In genomic region chr17:67477687-67478086, GRCh38 we compare ENCODE assay signal across 9 cellular contexts.
DNase-seq lines count a peak whose midpoint lies in the region; ATAC-seq and TF ChIP-seq lines count a peak whose summit lies in the region.
"Had no signal": no experiment of that assay in that cellular context is flagged by ENCODE, and none has a peak within 500 bp of the region (broad histone marks: within the 10 kb centered on the region; RNA-seq: fewer than 3 reads in every experiment).

No MANE protein-coding gene starts in this region.

- H3K27ac Mint-ChIP-seq in Calu3 (ENCODE audit: unreplicated experiment): no peak overlapping the region
- H3K27ac Mint-ChIP-seq in stimulated activated naive B cell treated with anti-CD40 and anti-IgM and Interleukin-4, amounts not matched to agents 10 μg/mL and 1 μg/mL and 100 μg/mL, for 72 hours: no peak overlapping the region

- peak; percentile 44 for ATAC-seq in mucosa of descending colon
- ATAC-seq in stimulated activated naive B cell treated with anti-CD40 and anti-IgM and Interleukin-4, amounts not matched to agents 10 μg/mL and 1 μg/mL and 100 μg/mL, for 72 hours (replicated peaks): no peak

- H3K9me3 ChIP-seq in mucosa of descending colon: no peaks in the 10 kb centered on the region

- H3K36me3 ChIP-seq in mucosa of descending colon (ENCODE audit: low read depth): no peaks in the 10 kb centered on the region

- H3K4me1 ChIP-seq in mucosa of descending colon (ENCODE audit: low read depth): peaks cover 6% of the 10 kb centered on the region

- no peak for TF ChIP-seq CTCF in mucosa of descending colon (IDR thresholded peaks at IDR 0.05)
- no peak for TF ChIP-seq CTCF in Calu3 (IDR thresholded peaks at IDR 0.05; ENCODE audit: unreplicated experiment)

- H3K4me3 Mint-ChIP-seq in Calu3 (ENCODE audit: low read depth, unreplicated experiment): no peak overlapping the region
- no peak overlapping the region for H3K4me3 Mint-ChIP-seq in stimulated activated naive B cell treated with anti-CD40 and anti-IgM and Interleukin-4, amounts not matched to agents 10 μg/mL and 1 μg/mL and 100 μg/mL, for 72 hours

- H3K4me3 ChIP-seq in mucosa of descending colon: no peak overlapping the region
- H3K4me3 ChIP-seq: PC-9 had no signal

- peaks cover 18% of the 10 kb centered on the region for H3K4me1 Mint-ChIP-seq in Calu3 (ENCODE audit: low read depth, unreplicated experiment)
- peaks cover 11 to 43% of the 10 kb centered on the region in 2 donors for H3K4me1 Mint-ChIP-seq in stimulated activated naive B cell treated with anti-CD40 and anti-IgM and Interleukin-4, amounts not matched to agents 10 μg/mL and 1 μg/mL and 100 μg/mL, for 72 hours

- no peaks in the 10 kb centered on the region for H3K27me3 Mint-ChIP-seq in Calu3 (ENCODE audit: unreplicated experiment)
- H3K27me3 Mint-ChIP-seq in stimulated activated naive B cell treated with anti-CD40 and anti-IgM and Interleukin-4, amounts not matched to agents 10 μg/mL and 1 μg/mL and 100 μg/mL, for 72 hours: no peaks in the 10 kb centered on the region

- DNase-seq in activated gamma-delta T cell treated with Interleukin-2 at 50 U/mL for 16 hours (peak; percentile 50), activated gamma-delta T cell (lab: John Stamatoyannopoulos, UW) (no peak), mucosa of descending colon (no peak), Calu3 (no peak), OCI-M1 (lab: John Stamatoyannopoulos, UW) (no peak)
- peak; percentile 36 for DNase-seq in activated T-helper 9 cell treated with anti-CD3 and anti-CD28 coated beads, Interleukin-2, amount 50 U/mL, for 16 hours (ENCODE audit: low read depth)
- no peak for DNase-seq in stimulated activated naive B cell treated with anti-CD40 and anti-IgM and Interleukin-4, amounts not matched to agents 10 μg/mL and 1 μg/mL and 100 μg/mL, for 72 hours
- DNase-seq: PC-9 had no signal

- H3K36me3 Mint-ChIP-seq in Calu3 (ENCODE audit: insufficient read depth, unreplicated experiment): no peaks in the 10 kb centered on the region
- no peaks in the 10 kb centered on the region for H3K36me3 Mint-ChIP-seq in stimulated activated naive B cell treated with anti-CD40 and anti-IgM and Interleukin-4, amounts not matched to agents 10 μg/mL and 1 μg/mL and 100 μg/mL, for 72 hours

- no TSS peak for BruUV-seq in Calu3 (replicated peaks; lab: Mats Ljungman, UMichigan)

- peak overlapping the region; percentile 83 for H3K27ac ChIP-seq in temporal lobe (ENCODE audit: low read depth, low read length)
- H3K27ac ChIP-seq: PC-9 had no signal

- no peaks in the 10 kb centered on the region for H3K9me3 Mint-ChIP-seq in Calu3 (ENCODE audit: low read depth, unreplicated experiment)
- H3K9me3 Mint-ChIP-seq in stimulated activated naive B cell treated with anti-CD40 and anti-IgM and Interleukin-4, amounts not matched to agents 10 μg/mL and 1 μg/mL and 100 μg/mL, for 72 hours: no peaks in the 10 kb centered on the region

- CTCF ChIA-PET in Calu3 (lab: Charles Lee): interaction anchor here (0.6 to 1.0 kb wide), 2 partner anchors 39 to 103 kb away, joined by 3 to 6 read pairs; no protein-coding TSS in a partner anchor

- intact Hi-C loops in mucosa of descending colon (cut with DNase I, micrococcal nuclease) (loop anchor here in 1 of 2 donors (5.0 kb wide), 1 partner anchor 100 kb away; the partner anchor contains the start of gene PITPNC1), Calu3 (cut with micrococcal nuclease; ENCODE audit: unreplicated experiment) (loop anchor here (10.0 kb wide), 1 partner anchor 127 kb away; no protein-coding TSS in a partner anchor)

Comparison
In these comparisons a context has a peak if more than half of its experiments do, and no peak if none do; other contexts are left out.
1. DNase-seq: peak in activated gamma-delta T cell treated with Interleukin-2 at 50 U/mL for 16 hours (single experiment) and activated T-helper 9 cell treated with anti-CD3 and anti-CD28 coated beads, Interleukin-2, amount 50 U/mL, for 16 hours (single experiment); none in activated gamma-delta T cell (single experiment), mucosa of descending colon (0 of 3), Calu3 (single experiment), OCI-M1 (single experiment) and stimulated activated naive B cell treated with anti-CD40 and anti-IgM and Interleukin-4, amounts not matched to agents 10 μg/mL and 1 μg/mL and 100 μg/mL, for 72 hours (single experiment).